ENCODE assay signal across 19 cellular contexts in genomic region chr5:94367900-94368299, GRCh38.
A peak's percentile ranks its signal among the peaks of the same experiment; 100 is the strongest.
DNase-seq lines count a peak whose midpoint lies in the region; ATAC-seq, FAIRE-seq and TF ChIP-seq lines count a peak whose summit lies in the region.
"Had no signal": no experiment of that assay in that cellular context is flagged by ENCODE, and none has a peak within 500 bp of the region (broad histone marks: within the 10 kb centered on the region; RNA-seq: fewer than 3 reads in every experiment).

No MANE protein-coding gene starts in this region.

- TF ChIP-seq POLR2A in A549 (IDR thresholded peaks at IDR 0.05; ENCODE audit: low read length) = no peak
- TF ChIP-seq POLR2A in IMR-90 (IDR thresholded peaks at IDR 0.05; ENCODE audit: low read depth, low read length) = no peak
- TF ChIP-seq POLR2A in esophagus squamous epithelium (IDR thresholded peaks at IDR 0.05) = no peak

- H3K14ac ChIP-seq in IMR-90 (replicated peaks; ENCODE audit: low read depth, low read length) = no peak overlapping the region

- CTCF ChIA-PET in A549 (lab: Yijun Ruan, JAX) = no interaction called here
- CTCF ChIA-PET in IMR-90 (lab: Yijun Ruan, JAX) = no interaction called here

- H3K36me3 ChIP-seq in IMR-90 (ENCODE audit: control insufficient read depth, insufficient read depth, low read length) (no peaks in the 10 kb centered on the region), bronchial epithelial cell (ENCODE audit: control insufficient read depth, insufficient read depth, low read length) (no peaks in the 10 kb centered on the region), esophagus squamous epithelium (no peaks in the 10 kb centered on the region)
- H3K36me3 ChIP-seq: BE2C had no signal

- no peak overlapping the region for H3K27ac ChIP-seq in A549
- no peak overlapping the region for H3K27ac ChIP-seq in IMR-90 (ENCODE audit: insufficient read depth, low read length)
- H3K27ac ChIP-seq in esophagus squamous epithelium = peak overlapping the region in 3 of 4 donors; percentile 75 to 82 (median 78)
- H3K27ac ChIP-seq: GM23248 had no signal

- H3K27me3 ChIP-seq in IMR-90 (ENCODE audit: control insufficient read depth, insufficient read depth, low read length) (no peaks in the 10 kb centered on the region), bronchial epithelial cell (ENCODE audit: control insufficient read depth, insufficient read depth, low read length) (no peaks in the 10 kb centered on the region), esophagus squamous epithelium (no peaks in the 10 kb centered on the region)
- H3K27me3 ChIP-seq: BE2C had no signal

- in situ Hi-C loops in IMR-90 (cut with MboI; ENCODE audit: low sequenced_read_pairs) (no loop called here), GM13977 (cut with MboI; ENCODE audit: low pct_unique_long_range_greater_than_20kb, low sequenced_read_pairs, unreplicated experiment) (no loop called here)

- H2BK120ac ChIP-seq in IMR-90 (ENCODE audit: low read depth, low read length) = no peak overlapping the region

- TF ChIP-seq CTCF in A549 (IDR thresholded peaks at IDR 0.05) (no peak), IMR-90 (conservative IDR thresholded peaks at IDR 0.05; ENCODE audit: low read depth, low read length) (no peak), bronchial epithelial cell (IDR thresholded peaks at IDR 0.05; ENCODE audit: insufficient read depth, low read length, severe bottlenecking) (no peak), esophagus squamous epithelium (IDR thresholded peaks at IDR 0.05) (no peak), GM13977 (IDR thresholded peaks at IDR 0.05; ENCODE audit: extremely low read depth, insufficient read depth, missing control alignments) (no peak)

- H3K56ac ChIP-seq in IMR-90 (ENCODE audit: extremely low read depth, insufficient read depth, low read length) = no peak overlapping the region

- H2AK9ac ChIP-seq in IMR-90 (replicated peaks; ENCODE audit: low read depth, low read length, poor library complexity) = no peak overlapping the region

- DNase-seq in A549 (ENCODE audit: low read depth in 1 of 2, low spot score in 1 of 2) (peak in 1 of 2 experiments; percentile 5), IMR-90 (no peak), bronchial epithelial cell (ENCODE audit: low read depth) (peak; percentile 77), esophagus squamous epithelium (lab: John Stamatoyannopoulos, UW) (no peak), superior temporal gyrus (ENCODE audit: extremely low spot score) (no peak), GM13977 (ENCODE audit: low spot score) (no peak), SIG-M5 (lab: John Stamatoyannopoulos, UW) (no peak)
- DNase-seq: BE2C; CD8-positive, alpha-beta T cell; COR-L47; DMS153; DMS79 treated with DMSO at 0.1 percent for 48 hours; EL; GM23248; H9 had no signal

- H3K4me3 ChIP-seq in A549 = no peak overlapping the region
- no peak overlapping the region for H3K4me3 ChIP-seq in IMR-90 (ENCODE audit: insufficient read depth, low read depth, low read length)
- no peak overlapping the region for H3K4me3 ChIP-seq in bronchial epithelial cell (ENCODE audit: low read depth, low read length)
- no peak overlapping the region for H3K4me3 ChIP-seq in esophagus squamous epithelium
- H3K4me3 ChIP-seq: GM23248 had no signal

- BruUV-seq in IMR-90 (replicated peaks; lab: Mats Ljungman, UMichigan) = no TSS peak

- ATAC-seq in A549 = no peak
- ATAC-seq in IMR-90 (ENCODE audit: low read depth) = no peak
- ATAC-seq: CD8-positive, alpha-beta T cell had no signal

- H2BK5ac ChIP-seq in IMR-90 (ENCODE audit: low read depth, low read length, poor library complexity, severe bottlenecking) = no peak overlapping the region

- H3K4ac ChIP-seq in IMR-90 (ENCODE audit: low read depth, low read length) = no peak overlapping the region

- no peak for FAIRE-seq in A549 (lab: Jason Lieb, UNC)
- FAIRE-seq in bronchial epithelial cell (lab: Jason Lieb, UNC) = no peak
- FAIRE-seq: D721Med, G401.6, GM12892, GM19239 had no signal

- H3K4me1 ChIP-seq in A549 = no peaks in the 10 kb centered on the region
- H3K4me1 ChIP-seq in IMR-90 (ENCODE audit: control insufficient read depth, insufficient read depth, low read length) = no peaks in the 10 kb centered on the region
- peaks cover 0 to 29% (median 6%) of the 10 kb centered on the region in 3 donors for H3K4me1 ChIP-seq in esophagus squamous epithelium
- H3K4me1 ChIP-seq: BE2C had no signal

- H2AK5ac ChIP-seq in IMR-90 (ENCODE audit: low read depth, low read length) = no peak overlapping the region

- TF ChIP-seq RAD21 in A549 (conservative IDR thresholded peaks at IDR 0.05 in 1 of 2, IDR thresholded peaks at IDR 0.05 in 1 of 2) (no peak), IMR-90 (IDR thresholded peaks at IDR 0.05; ENCODE audit: low read length) (no peak)

- H4K20me1 ChIP-seq in IMR-90 (ENCODE audit: insufficient read depth, low read length) = no peaks in the 10 kb centered on the region

- no peaks in the 10 kb centered on the region for H3K79me1 ChIP-seq in IMR-90 (ENCODE audit: low read depth in 1 of 2, low read length in 2 of 2)

- POLR2A ChIA-PET in A549 (lab: Yijun Ruan, JAX) (no interaction called here), IMR-90 (lab: Charles Lee; ENCODE audit: unreplicated experiment) (no interaction called here)

- no peaks in the 10 kb centered on the region for H3K9me3 ChIP-seq in A549
- no peaks in the 10 kb centered on the region for H3K9me3 ChIP-seq in IMR-90 (ENCODE audit: control insufficient read depth, insufficient read depth, low read length)
- no peaks in the 10 kb centered on the region for H3K9me3 ChIP-seq in esophagus squamous epithelium
- H3K9me3 ChIP-seq: BE2C had no signal

- dilution Hi-C loops in IMR-90 (cut with HindIII; ENCODE audit: low sequenced_read_pairs, unreplicated experiment) = no loop called here

- no peak overlapping the region for H3K23ac ChIP-seq in IMR-90 (ENCODE audit: low read depth, low read length)

- no peak overlapping the region for H3K18ac ChIP-seq in IMR-90 (ENCODE audit: low read depth, low read length)

- no peak overlapping the region for H4K8ac ChIP-seq in IMR-90 (ENCODE audit: low read depth in 2 of 2, low read length in 2 of 2)

- H2BK20ac ChIP-seq in IMR-90 (ENCODE audit: low read depth, low read length) = no peak overlapping the region

- H3K9ac ChIP-seq in IMR-90 (ENCODE audit: low read depth, low read length) = no peak overlapping the region
- H3K9ac ChIP-seq: GM23248 had no signal

- H2AFZ ChIP-seq in IMR-90 (replicated peaks; ENCODE audit: low read length, poor library complexity) = no peak overlapping the region
- H2AFZ ChIP-seq: GM23248 had no signal

- no peak overlapping the region for H3K4me2 ChIP-seq in A549
- H3K4me2 ChIP-seq in IMR-90 (ENCODE audit: low read depth, low read length) = no peak overlapping the region

- H3K9me1 ChIP-seq in IMR-90 (ENCODE audit: insufficient read depth, low read length) = no peaks in the 10 kb centered on the region

- 50% methylated on average over 2 of the region's 2 CpGs for WGBS in A549 (ENCODE audit: missing lambda C conversion rate)
- no CpG with 5 or more reads among the region's 2 CpGs for WGBS in IMR-90 (ENCODE audit: extremely low coverage in 2 of 2, insufficient read length in 1 of 2), 2 experiments
- 42 to 57% methylated on average over 2 of the region's 2 CpGs for WGBS in esophagus squamous epithelium, 2 donors

- TF ChIP-seq EP300 in A549 (IDR thresholded peaks at IDR 0.05) = no peak

- H4K5ac ChIP-seq in IMR-90 (ENCODE audit: low read depth, low read length) = no peak overlapping the region

- H4K91ac ChIP-seq in IMR-90 (ENCODE audit: insufficient read depth, low read depth, low read length) = no peak overlapping the region

- no peak overlapping the region for H2BK15ac ChIP-seq in IMR-90 (ENCODE audit: low read depth, low read length)

- intact Hi-C loops in IMR-90 (cut with micrococcal nuclease) = no loop called here
- intact Hi-C loops in esophagus squamous epithelium (cut with DNase I) = no loop called here

TF ChIP-seq in A549, 52 proteins besides CTCF, POLR2A, EP300 and RAD21:
- TF ChIP-seq KDM1A (IDR thresholded peaks at IDR 0.05; ENCODE audit: low read depth) (no peak), CBX8 (IDR thresholded peaks at IDR 0.05) (no peak), CHD2 (IDR thresholded peaks at IDR 0.05; ENCODE audit: low read length, partially characterized antibody) (no peak), MAFK (IDR thresholded peaks at IDR 0.05; ENCODE audit: partially characterized antibody) (peak; percentile 97), RFX5 (IDR thresholded peaks at IDR 0.05) (no peak)

TF ChIP-seq in IMR-90, 13 proteins besides CTCF, POLR2A, EP300 and RAD21:
- peak; percentile 46; the same call in 1 of the 2 replicates for TF ChIP-seq CEBPB (IDR thresholded peaks at IDR 0.05; ENCODE audit: low read depth, low read length)
- peak; percentile 99 for TF ChIP-seq MAFK (IDR thresholded peaks at IDR 0.05; ENCODE audit: low read depth, low read length)
- no peak for TF ChIP-seq NFE2L2 (IDR thresholded peaks at IDR 0.05; ENCODE audit: low read depth, low read length)

Comparison
In these comparisons a context has a peak if more than half of its experiments do, and no peak if none do; other contexts are left out.
1. H3K27ac ChIP-seq: peak in esophagus squamous epithelium (3 of 4); none in A549 (0 of 2) and IMR-90 (single experiment).